Comparison of ENCODE assay signal across 8 cellular contexts in the genomic region with DNA sequence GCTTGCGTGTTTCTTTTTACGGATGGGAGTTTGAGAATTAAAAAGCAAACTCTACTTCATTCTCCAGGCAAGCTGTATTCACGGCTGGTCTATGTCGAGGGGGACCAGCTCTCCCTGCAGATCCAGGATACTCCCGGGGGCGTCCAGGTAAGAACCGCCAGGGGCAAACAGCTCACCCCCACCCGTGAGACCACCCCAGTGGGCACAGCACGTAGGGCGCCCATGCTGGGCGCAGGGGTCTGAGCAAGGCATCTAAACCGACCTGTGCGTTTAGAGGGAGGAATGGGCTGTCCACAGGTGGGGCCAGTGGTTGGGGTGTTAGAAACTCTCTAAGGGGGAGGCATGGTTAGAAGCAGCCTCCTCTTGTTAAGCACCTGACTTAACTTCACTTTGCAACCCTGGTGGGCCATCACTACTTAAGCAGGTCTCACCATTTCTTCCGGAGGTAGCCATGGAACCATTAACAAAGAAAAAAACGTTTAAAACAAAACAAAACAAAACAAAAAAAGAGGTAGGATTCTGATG. TPM values are rescaled to one million over a fixed set of nuclear protein-coding genes. Genes with fewer than 3 reads are reported as not detected.
DNase-seq lines count a peak whose midpoint lies in the region; ATAC-seq, FAIRE-seq and TF ChIP-seq lines count a peak whose summit lies in the region.

No MANE protein-coding gene starts in this region.

- no peaks in the 10 kb centered on the region for H3K79me1 ChIP-seq in H9 (ENCODE audit: insufficient read depth, low read depth, low read length, poor library complexity, severe bottlenecking)

- H3K27ac ChIP-seq in H9 (ENCODE audit: insufficient read length, low read depth, low read length) (no peak overlapping the region), small intestine (ENCODE audit: low read depth in 1 of 2, low read length in 1 of 2) (peak overlapping the region in 1 of 2 donors; percentile 93)

- H3T11ph ChIP-seq in H9 (ENCODE audit: low read length) = no peak overlapping the region

- no peak overlapping the region for H2BK120ac ChIP-seq in H9 (ENCODE audit: low read depth, low read length, poor library complexity, severe bottlenecking)

- H3K4me1 ChIP-seq in H9 (ENCODE audit: insufficient read depth, low read length) (no peaks in the 10 kb centered on the region), iPS-15b (ENCODE audit: control insufficient read depth, insufficient read depth, low read length) (no peaks in the 10 kb centered on the region), small intestine (ENCODE audit: control insufficient read depth in 2 of 2, insufficient read depth in 1 of 2, low read depth in 1 of 2, low read length in 1 of 2) (peaks cover 0 to 2% of the 10 kb centered on the region in 2 donors)

- H3K36me3 ChIP-seq in iPS-15b (ENCODE audit: control insufficient read depth, insufficient read depth, low read length) = no peaks in the 10 kb centered on the region
- H3K36me3 ChIP-seq in small intestine (ENCODE audit: control insufficient read depth in 2 of 2, insufficient read depth in 2 of 2, low read length in 2 of 2) = no peaks in the 10 kb centered on the region

- peak overlapping the region; percentile 97 for H3K4me2 ChIP-seq in H9 (ENCODE audit: insufficient read depth, insufficient read length, low read length)

- H3K14ac ChIP-seq in H9 (ENCODE audit: insufficient read depth, low read length) = no peak overlapping the region

- peaks cover 67% of the 10 kb centered on the region for H3K27me3 Mint-ChIP-seq in H9 (ENCODE audit: low read depth)
- H3K27me3 Mint-ChIP-seq in activated T-helper 17 cell treated with anti-CD3 and anti-CD28 coated beads, Interleukin-2, amount 50 U/mL, for 72 hours = peaks cover 15% of the 10 kb centered on the region

- no peaks in the 10 kb centered on the region for H4K20me1 ChIP-seq in H9 (ENCODE audit: control insufficient read depth, insufficient read depth, insufficient read length)

- H3K9me3 Mint-ChIP-seq in H9 = no peaks in the 10 kb centered on the region; a peak in 1 of 5 replicates
- no peaks in the 10 kb centered on the region for H3K9me3 Mint-ChIP-seq in activated T-helper 17 cell treated with anti-CD3 and anti-CD28 coated beads, Interleukin-2, amount 50 U/mL, for 72 hours

- H3K23ac ChIP-seq in H9 (ENCODE audit: insufficient read length, low read depth, low read length) = no peak overlapping the region

- peak overlapping the region; percentile 69 for H3K4me3 ChIP-seq in iPS-15b (ENCODE audit: low read depth, low read length)
- H3K4me3 ChIP-seq in small intestine (ENCODE audit: low read depth in 1 of 2, low read length in 2 of 2) = peak overlapping the region; percentile 72 to 77

- H4K8ac ChIP-seq in H9 (replicated peaks; ENCODE audit: insufficient read length, low read depth, low read length) = no peak overlapping the region

- no peaks in the 10 kb centered on the region for H3K27me3 ChIP-seq in H9 (ENCODE audit: insufficient read depth, low read length)
- H3K27me3 ChIP-seq in iPS-15b (ENCODE audit: control insufficient read depth, insufficient read depth, low read length) = peaks cover 27% of the 10 kb centered on the region
- no peaks in the 10 kb centered on the region for H3K27me3 ChIP-seq in small intestine (ENCODE audit: control insufficient read depth in 2 of 2, insufficient read depth in 2 of 2, low read length in 2 of 2)

- H4K91ac ChIP-seq in H9 (ENCODE audit: insufficient read length, low read depth, low read length) = no peak overlapping the region

- no peak for ATAC-seq in activated T-helper 17 cell treated with anti-CD3 and anti-CD28 coated beads, Interleukin-2, amount 50 U/mL, for 72 hours (replicated peaks)

- no peak for TF ChIP-seq CTCF in H9 (conservative IDR thresholded peaks at IDR 0.05)

- H3K4me1 Mint-ChIP-seq in H9 = peaks cover 9 to 15% of the 10 kb centered on the region in 2 experiments
- H3K4me1 Mint-ChIP-seq in activated T-helper 17 cell treated with anti-CD3 and anti-CD28 coated beads, Interleukin-2, amount 50 U/mL, for 72 hours = peaks cover 9% of the 10 kb centered on the region

- H2BK12ac ChIP-seq in H9 (ENCODE audit: insufficient read length, low read depth, low read length) = no peak overlapping the region

- H2AFZ ChIP-seq in H9 (ENCODE audit: low read length) = no peak overlapping the region

- no peak overlapping the region for H2BK20ac ChIP-seq in H9 (ENCODE audit: low read depth, low read length, poor library complexity, severe bottlenecking)

- WGBS in H9 (ENCODE audit: extremely low coverage, insufficient read length, low lambda C conversion rate) = no CpG with 5 or more reads among the region's 15 CpGs
- WGBS in small intestine, 3 donors = 7 to 41% (median 29%) methylated on average over 15 of the region's 15 CpGs

- H3K27ac Mint-ChIP-seq in H9 = no peak overlapping the region
- peak overlapping the region; percentile 81 for H3K27ac Mint-ChIP-seq in activated T-helper 17 cell treated with anti-CD3 and anti-CD28 coated beads, Interleukin-2, amount 50 U/mL, for 72 hours

- H3K4me3 Mint-ChIP-seq in H9 = peak overlapping the region; percentile 74 to 88
- H3K4me3 Mint-ChIP-seq in activated T-helper 17 cell treated with anti-CD3 and anti-CD28 coated beads, Interleukin-2, amount 50 U/mL, for 72 hours = peak overlapping the region; percentile 86

- H3K9ac ChIP-seq in H9 (ENCODE audit: extremely low read depth, insufficient read length, low read length) (peak overlapping the region; percentile 46), iPS-15b (ENCODE audit: low read depth, low read length) (no peak overlapping the region)

- H3K56ac ChIP-seq in H9 (ENCODE audit: insufficient read length, low read depth, low read length) = no peak overlapping the region

- H4K5ac ChIP-seq in H9 (ENCODE audit: insufficient read length, low read depth, low read length) = no peak overlapping the region

- no peak overlapping the region for H2BK5ac ChIP-seq in H9 (ENCODE audit: insufficient read length, low read length)

- H2AK5ac ChIP-seq in H9 (ENCODE audit: insufficient read length, low read length) = no peak overlapping the region

- H3K23me2 ChIP-seq in H9 (ENCODE audit: insufficient read length, low read depth, low read length, poor library complexity, severe bottlenecking) = peaks cover 9% of the 10 kb centered on the region

- H3K4ac ChIP-seq in H9 (ENCODE audit: low read depth, low read length) = no peak overlapping the region

- DNase-seq in H9 (no peak), small intestine (no peak), HPDE6-E6E7 (ENCODE audit: extremely low spot score) (no peak), NCI-H187 (lab: John Stamatoyannopoulos, UW) (no peak), NCI-H2029 treated with DMSO at 0.1 percent for 48 hours (lab: John Stamatoyannopoulos, UW) (no peak), dedifferentiated amniotic fluid mesenchymal stem cell (ENCODE audit: extremely low spot score) (no peak)

- no peak for FAIRE-seq in small intestine (lab: Jason Lieb, UNC)

- H3K79me2 ChIP-seq in H9 (ENCODE audit: insufficient read depth, low read length) = no peaks in the 10 kb centered on the region

- H2BK15ac ChIP-seq in H9 (ENCODE audit: low read depth, low read length) = no peak overlapping the region

- H3K9me3 ChIP-seq in H9 (ENCODE audit: control insufficient read depth, low read depth, low read length) = no peaks in the 10 kb centered on the region
- no peaks in the 10 kb centered on the region for H3K9me3 ChIP-seq in iPS-15b (ENCODE audit: control insufficient read depth, insufficient read depth, low read length)
- H3K9me3 ChIP-seq in small intestine (ENCODE audit: control insufficient read depth, low read depth) = no peaks in the 10 kb centered on the region

- H3K18ac ChIP-seq in H9 (ENCODE audit: insufficient read length, low read depth, low read length) = no peak overlapping the region

- no peaks in the 10 kb centered on the region for H3K36me3 Mint-ChIP-seq in H9 (ENCODE audit: insufficient read depth in 1 of 3, low read depth in 3 of 3)
- no peaks in the 10 kb centered on the region for H3K36me3 Mint-ChIP-seq in activated T-helper 17 cell treated with anti-CD3 and anti-CD28 coated beads, Interleukin-2, amount 50 U/mL, for 72 hours (ENCODE audit: low read depth)

RNA-seq across cellular contexts. Expression of a gene that starts 1.0 kb away (rescaled TPM):
- total RNA-seq in H9 (2021) = 2.0 and 2.7 TPM in 2 replicates
- 1 to 10 TPM; 3.5 to 5.5 TPM for total RNA-seq in activated T-helper 17 cell treated with anti-CD3 and anti-CD28 coated beads, Interleukin-2, amount 50 U/mL, for 72 hours
- polyA plus RNA-seq in small intestine = 10 to 100 TPM; 32.1 to 46.7 (median 37.6) TPM

RNA-seq across cellular contexts. Expression of a gene that starts 20.3 kb away (rescaled TPM):
- total RNA-seq in H9 (2021) = 1,099 and 1,116 TPM in 2 replicates
- total RNA-seq in activated T-helper 17 cell treated with anti-CD3 and anti-CD28 coated beads, Interleukin-2, amount 50 U/mL, for 72 hours = 1,000 to 10,000 TPM; 1,350 to 1,709 TPM
- polyA plus RNA-seq in small intestine = 1,000 to 10,000 TPM in 2 of 3 donors, 100 to 1,000 TPM in 1; 815 to 1,928 (median 1,687) TPM
